Comparison of ENCODE assay signal across 1 cellular context in genomic region chr13:112733112-112733511, GRCh38.
TF ChIP-seq lines count a peak whose summit lies in the region.

No MANE protein-coding gene starts in this region.

TF ChIP-seq in HepG2, 621 proteins besides CTCF, POLR2A, EP300 and RAD21:
- TF ChIP-seq ATRX (CRISPR knock-in tag; IDR thresholded peaks at IDR 0.05; ENCODE audit: borderline replicate concordance), result no peak
